ENCODE assay signal across 2 cellular contexts in the genomic region with DNA sequence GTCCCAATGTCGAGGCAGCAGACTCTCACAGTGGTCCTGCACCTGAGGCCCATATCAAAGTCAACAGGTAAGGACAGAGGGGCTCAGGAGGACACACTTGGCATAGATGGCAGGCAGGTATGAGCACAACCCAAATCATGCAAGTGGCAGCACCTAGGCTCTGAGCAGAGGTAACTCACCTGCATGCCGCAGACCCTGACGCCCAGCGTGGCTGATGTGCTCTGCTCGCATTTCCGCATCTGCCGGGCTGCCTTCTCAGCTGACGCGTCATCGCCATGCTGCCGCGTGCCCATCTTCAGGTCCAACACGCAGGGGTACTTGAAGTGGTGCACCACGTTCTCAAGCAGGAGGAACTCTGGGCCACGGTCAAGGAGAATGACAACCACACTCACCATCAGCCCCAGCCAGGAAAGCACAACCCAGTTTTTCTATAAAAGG.
TF ChIP-seq lines count a peak whose summit lies in the region.

No MANE protein-coding gene starts in this region.

TF ChIP-seq in H1, 55 proteins besides CTCF, POLR2A, EP300 and RAD21:
- TF ChIP-seq SIN3A (conservative IDR thresholded peaks at IDR 0.05 in 1 of 2, IDR thresholded peaks at IDR 0.05 in 1 of 2; ENCODE audit: low read depth in 1 of 2, low read length in 2 of 2) (no peak), POU5F1 (IDR thresholded peaks at IDR 0.05; ENCODE audit: low read depth, low read length) (no peak), TEAD4 (IDR thresholded peaks at IDR 0.05; ENCODE audit: low read depth, low read length) (no peak), SP2 (IDR thresholded peaks at IDR 0.05; ENCODE audit: low read length) (no peak), CBX8 (IDR thresholded peaks at IDR 0.05; ENCODE audit: borderline replicate concordance, low read depth, low read length) (no peak), FOSL1 (IDR thresholded peaks at IDR 0.05; ENCODE audit: insufficient read depth, low read depth, low read length) (no peak), KDM1A (IDR thresholded peaks at IDR 0.05; ENCODE audit: borderline replicate concordance, low read length) (no peak), PHF8 (conservative IDR thresholded peaks at IDR 0.05; ENCODE audit: low read depth, low read length) (no peak), TAF1 (IDR thresholded peaks at IDR 0.05; ENCODE audit: low read depth, low read length) (no peak), SP4 (IDR thresholded peaks at IDR 0.05; ENCODE audit: low read length) (no peak), CHD2 (IDR thresholded peaks at IDR 0.05; ENCODE audit: low read length) (no peak), TCF12 (IDR thresholded peaks at IDR 0.05; ENCODE audit: low read depth, low read length) (no peak), SIX5 (IDR thresholded peaks at IDR 0.05; ENCODE audit: low read depth, low read length) (no peak), JUN (IDR thresholded peaks at IDR 0.05; ENCODE audit: low read depth, low read length) (no peak), CREB1 (IDR thresholded peaks at IDR 0.05) (no peak), SUZ12 (IDR thresholded peaks at IDR 0.05; ENCODE audit: low read length) (no peak), SRF (IDR thresholded peaks at IDR 0.05; ENCODE audit: low read depth, low read length) (no peak), YY1 (IDR thresholded peaks at IDR 0.05; ENCODE audit: low read depth, low read length) (no peak)
- TF ChIP-seq, protein P1, sequence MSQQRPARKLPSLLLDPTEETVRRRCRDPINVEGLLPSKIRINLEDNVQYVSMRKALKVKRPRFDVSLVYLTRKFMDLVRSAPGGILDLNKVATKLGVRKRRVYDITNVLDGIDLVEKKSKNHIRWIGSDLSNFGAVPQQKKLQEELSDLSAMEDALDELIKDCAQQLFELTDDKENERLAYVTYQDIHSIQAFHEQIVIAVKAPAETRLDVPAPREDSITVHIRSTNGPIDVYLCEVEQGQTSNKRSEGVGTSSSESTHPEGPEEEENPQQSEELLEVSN (IDR thresholded peaks at IDR 0.05) = no peak
- TF ChIP-seq, protein P2, sequence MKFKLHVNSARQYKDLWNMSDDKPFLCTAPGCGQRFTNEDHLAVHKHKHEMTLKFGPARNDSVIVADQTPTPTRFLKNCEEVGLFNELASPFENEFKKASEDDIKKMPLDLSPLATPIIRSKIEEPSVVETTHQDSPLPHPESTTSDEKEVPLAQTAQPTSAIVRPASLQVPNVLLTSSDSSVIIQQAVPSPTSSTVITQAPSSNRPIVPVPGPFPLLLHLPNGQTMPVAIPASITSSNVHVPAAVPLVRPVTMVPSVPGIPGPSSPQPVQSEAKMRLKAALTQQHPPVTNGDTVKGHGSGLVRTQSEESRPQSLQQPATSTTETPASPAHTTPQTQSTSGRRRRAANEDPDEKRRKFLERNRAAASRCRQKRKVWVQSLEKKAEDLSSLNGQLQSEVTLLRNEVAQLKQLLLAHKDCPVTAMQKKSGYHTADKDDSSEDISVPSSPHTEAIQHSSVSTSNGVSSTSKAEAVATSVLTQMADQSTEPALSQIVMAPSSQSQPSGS (IDR thresholded peaks at IDR 0.05; ENCODE audit: low read length) = no peak
TF ChIP-seq in H1: peak in this region for 0.

TF ChIP-seq in GM23338, 12 proteins besides CTCF, POLR2A, EP300 and RAD21:
- TF ChIP-seq, protein P3, sequence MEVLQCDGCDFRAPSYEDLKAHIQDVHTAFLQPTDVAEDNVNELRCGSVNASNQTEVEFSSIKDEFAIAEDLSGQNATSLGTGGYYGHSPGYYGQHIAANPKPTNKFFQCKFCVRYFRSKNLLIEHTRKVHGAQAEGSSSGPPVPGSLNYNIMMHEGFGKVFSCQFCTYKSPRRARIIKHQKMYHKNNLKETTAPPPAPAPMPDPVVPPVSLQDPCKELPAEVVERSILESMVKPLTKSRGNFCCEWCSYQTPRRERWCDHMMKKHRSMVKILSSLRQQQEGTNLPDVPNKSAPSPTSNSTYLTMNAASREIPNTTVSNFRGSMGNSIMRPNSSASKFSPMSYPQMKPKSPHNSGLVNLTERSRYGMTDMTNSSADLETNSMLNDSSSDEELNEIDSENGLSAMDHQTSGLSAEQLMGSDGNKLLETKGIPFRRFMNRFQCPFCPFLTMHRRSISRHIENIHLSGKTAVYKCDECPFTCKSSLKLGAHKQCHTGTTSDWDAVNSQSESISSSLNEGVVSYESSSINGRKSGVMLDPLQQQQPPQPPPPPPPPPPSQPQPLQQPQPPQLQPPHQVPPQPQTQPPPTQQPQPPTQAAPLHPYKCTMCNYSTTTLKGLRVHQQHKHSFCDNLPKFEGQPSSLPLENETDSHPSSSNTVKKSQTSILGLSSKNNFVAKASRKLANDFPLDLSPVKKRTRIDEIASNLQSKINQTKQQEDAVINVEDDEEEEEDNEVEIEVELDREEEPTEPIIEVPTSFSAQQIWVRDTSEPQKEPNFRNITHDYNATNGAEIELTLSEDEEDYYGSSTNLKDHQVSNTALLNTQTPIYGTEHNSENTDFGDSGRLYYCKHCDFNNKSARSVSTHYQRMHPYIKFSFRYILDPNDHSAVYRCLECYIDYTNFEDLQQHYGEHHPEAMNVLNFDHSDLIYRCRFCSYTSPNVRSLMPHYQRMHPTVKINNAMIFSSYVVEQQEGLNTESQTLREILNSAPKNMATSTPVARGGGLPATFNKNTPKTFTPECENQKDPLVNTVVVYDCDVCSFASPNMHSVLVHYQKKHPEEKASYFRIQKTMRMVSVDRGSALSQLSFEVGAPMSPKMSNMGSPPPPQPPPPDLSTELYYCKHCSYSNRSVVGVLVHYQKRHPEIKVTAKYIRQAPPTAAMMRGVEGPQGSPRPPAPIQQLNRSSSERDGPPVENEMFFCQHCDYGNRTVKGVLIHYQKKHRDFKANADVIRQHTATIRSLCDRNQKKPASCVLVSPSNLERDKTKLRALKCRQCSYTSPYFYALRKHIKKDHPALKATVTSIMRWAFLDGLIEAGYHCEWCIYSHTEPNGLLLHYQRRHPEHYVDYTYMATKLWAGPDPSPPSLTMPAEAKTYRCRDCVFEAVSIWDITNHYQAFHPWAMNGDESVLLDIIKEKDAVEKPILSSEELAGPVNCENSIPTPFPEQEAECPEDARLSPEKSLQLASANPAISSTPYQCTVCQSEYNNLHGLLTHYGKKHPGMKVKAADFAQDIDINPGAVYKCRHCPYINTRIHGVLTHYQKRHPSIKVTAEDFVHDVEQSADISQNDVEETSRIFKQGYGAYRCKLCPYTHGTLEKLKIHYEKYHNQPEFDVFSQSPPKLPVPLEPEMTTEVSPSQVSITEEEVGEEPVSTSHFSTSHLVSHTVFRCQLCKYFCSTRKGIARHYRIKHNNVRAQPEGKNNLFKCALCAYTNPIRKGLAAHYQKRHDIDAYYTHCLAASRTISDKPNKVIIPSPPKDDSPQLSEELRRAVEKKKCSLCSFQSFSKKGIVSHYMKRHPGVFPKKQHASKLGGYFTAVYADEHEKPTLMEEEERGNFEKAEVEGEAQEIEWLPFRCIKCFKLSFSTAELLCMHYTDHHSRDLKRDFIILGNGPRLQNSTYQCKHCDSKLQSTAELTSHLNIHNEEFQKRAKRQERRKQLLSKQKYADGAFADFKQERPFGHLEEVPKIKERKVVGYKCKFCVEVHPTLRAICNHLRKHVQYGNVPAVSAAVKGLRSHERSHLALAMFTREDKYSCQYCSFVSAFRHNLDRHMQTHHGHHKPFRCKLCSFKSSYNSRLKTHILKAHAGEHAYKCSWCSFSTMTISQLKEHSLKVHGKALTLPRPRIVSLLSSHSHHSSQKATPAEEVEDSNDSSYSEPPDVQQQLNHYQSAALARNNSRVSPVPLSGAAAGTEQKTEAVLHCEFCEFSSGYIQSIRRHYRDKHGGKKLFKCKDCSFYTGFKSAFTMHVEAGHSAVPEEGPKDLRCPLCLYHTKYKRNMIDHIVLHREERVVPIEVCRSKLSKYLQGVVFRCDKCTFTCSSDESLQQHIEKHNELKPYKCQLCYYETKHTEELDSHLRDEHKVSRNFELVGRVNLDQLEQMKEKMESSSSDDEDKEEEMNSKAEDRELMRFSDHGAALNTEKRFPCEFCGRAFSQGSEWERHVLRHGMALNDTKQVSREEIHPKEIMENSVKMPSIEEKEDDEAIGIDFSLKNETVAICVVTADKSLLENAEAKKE (CRISPR knock-in tag; IDR thresholded peaks at IDR 0.05) = no peak
TF ChIP-seq in GM23338: peak in this region for 0.
